8 cellular contexts compared by ENCODE assay signal in genomic region chr9:128065907-128066712, GRCh38. TPM values are rescaled to one million over a fixed set of nuclear protein-coding genes. Genes with fewer than 3 reads are reported as not detected.
DNase-seq lines count a peak whose midpoint lies in the region; ATAC-seq and TF ChIP-seq lines count a peak whose summit lies in the region.

No MANE protein-coding gene starts in this region.

- no peak overlapping the region for H3K27ac Mint-ChIP-seq in activated naive CD4-positive, alpha-beta T cell treated with anti-CD3 and anti-CD28 coated beads for 36 hours

- H3K27me3 Mint-ChIP-seq in activated naive CD4-positive, alpha-beta T cell treated with anti-CD3 and anti-CD28 coated beads for 36 hours (ENCODE audit: low read depth) = no peaks in the 10 kb centered on the region

- peak; percentile 15 for DNase-seq in activated naive CD4-positive, alpha-beta T cell treated with anti-CD3 and anti-CD28 coated beads for 36 hours
- DNase-seq in activated naive CD4-positive, alpha-beta T cell (lab: John Stamatoyannopoulos, UW) = no peak
- DNase-seq in body of pancreas (no peak), lower leg skin (ENCODE audit: low spot score in 2 of 2) (peak in 1 of 2 donors; percentile 87), upper lobe of left lung (no peak), midbrain (lab: John Stamatoyannopoulos, UW) (no peak), NCI-H146 treated with DMSO at 0.1 percent for 48 hours (lab: John Stamatoyannopoulos, UW; ENCODE audit: unreplicated experiment) (no peak)

- H3K9me3 ChIP-seq in body of pancreas = no peaks in the 10 kb centered on the region
- no peaks in the 10 kb centered on the region for H3K9me3 ChIP-seq in upper lobe of left lung

- H3K36me3 Mint-ChIP-seq in activated naive CD4-positive, alpha-beta T cell treated with anti-CD3 and anti-CD28 coated beads for 36 hours (ENCODE audit: low read depth) = peaks cover 6% of the 10 kb centered on the region

- H3K36me3 ChIP-seq in body of pancreas (replicated peaks in 1 of 2; ENCODE audit: insufficient read depth in 1 of 2, low read depth in 2 of 2) (no peaks in the 10 kb centered on the region), upper lobe of left lung (peaks cover 0 to 18% (median 9%) of the 10 kb centered on the region in 4 donors)

- TF ChIP-seq EP300 in upper lobe of left lung (IDR thresholded peaks at IDR 0.05) = no peak

- 89 to 95% methylated on average over 10 to 18 of the region's 18 CpGs for whole genome bisulfite sequencing in body of pancreas, 2 donors
- 88 to 92% methylated on average over 14 to 18 of the region's 18 CpGs for WGBS in lower leg skin, 2 donors
- 90 to 91% methylated on average over 12 to 15 of the region's 18 CpGs for WGBS in upper lobe of left lung, 2 donors

- ATAC-seq in body of pancreas (no peak), upper lobe of left lung (ENCODE audit: low FRiP score in 2 of 2) (no peak), GM18907 (IDR thresholded peaks at IDR 0.05; ENCODE audit: unreplicated experiment) (no peak)

- TF ChIP-seq POLR2A in body of pancreas (IDR thresholded peaks at IDR 0.05) (no peak), lower leg skin (IDR thresholded peaks at IDR 0.05) (no peak), upper lobe of left lung (IDR thresholded peaks at IDR 0.05) (no peak)

- H3K4me1 ChIP-seq in body of pancreas = peaks cover 44% of the 10 kb centered on the region
- H3K4me1 ChIP-seq in upper lobe of left lung = peaks cover 36 to 72% (median 63%) of the 10 kb centered on the region in 4 donors

- CTCF ChIA-PET in activated naive CD4-positive, alpha-beta T cell treated with anti-CD3 and anti-CD28 coated beads for 36 hours (lab: Charles Lee) = interaction anchor here (1.0 to 1.6 kb wide), 4 partner anchors 9 to 87 kb away, joined by 3 to 10 read pairs (median 5); no protein-coding TSS in a partner anchor

- H3K4me3 Mint-ChIP-seq in activated naive CD4-positive, alpha-beta T cell treated with anti-CD3 and anti-CD28 coated beads for 36 hours = no peak overlapping the region

- TF ChIP-seq CTCF in body of pancreas (IDR thresholded peaks at IDR 0.05) (no peak), lower leg skin (IDR thresholded peaks at IDR 0.05) (no peak), upper lobe of left lung (IDR thresholded peaks at IDR 0.05) (no peak)

- H3K9me3 Mint-ChIP-seq in activated naive CD4-positive, alpha-beta T cell treated with anti-CD3 and anti-CD28 coated beads for 36 hours = no peaks in the 10 kb centered on the region

- H3K27ac ChIP-seq in body of pancreas = peak overlapping the region in 3 of 4 donors; percentile 83 to 100 (median 98)
- H3K27ac ChIP-seq in upper lobe of left lung = peak overlapping the region; percentile 94 to 98 (median 96)

- H3K4me1 Mint-ChIP-seq in activated naive CD4-positive, alpha-beta T cell treated with anti-CD3 and anti-CD28 coated beads for 36 hours (ENCODE audit: low read depth) = peaks cover 56% of the 10 kb centered on the region

- intact Hi-C loops in activated naive CD4-positive, alpha-beta T cell treated with anti-CD3 and anti-CD28 coated beads for 36 hours (cut with micrococcal nuclease) = loop anchor here (2.0 kb wide), 3 partner anchors 39 to 453 kb away; partner anchors contain the start of genes COQ4, STXBP1 and TRUB2
- intact Hi-C loops in body of pancreas (cut with DNase I) (no loop called here), lower leg skin (cut with DNase I; ENCODE audit: low total_unique reads) (no loop called here)

- H3K27me3 ChIP-seq in body of pancreas (no peaks in the 10 kb centered on the region), upper lobe of left lung (no peaks in the 10 kb centered on the region)

- H3K4me3 ChIP-seq in body of pancreas (no peak overlapping the region), lower leg skin (ENCODE audit: low read depth, poor library complexity, severe bottlenecking) (peak overlapping the region; percentile 20), upper lobe of left lung (peak overlapping the region; percentile 30 to 95 (median 88))

RNA-seq across cellular contexts. Expression of gene NAIF1, which starts 1.0 kb away (rescaled TPM):
- 10 to 100 TPM; 12.3 to 12.8 TPM for total RNA-seq in activated naive CD4-positive, alpha-beta T cell treated with anti-CD3 and anti-CD28 coated beads for 36 hours
- 1 to 10 TPM; 1.3 to 4.9 TPM for total RNA-seq in body of pancreas
- 10 to 100 TPM in 1 of 4 donors, 1 to 10 TPM in 3; 8.6 to 10.8 (median 9.6) TPM for total RNA-seq in lower leg skin
- total RNA-seq in upper lobe of left lung = 10 to 100 TPM in 5 of 6 donors, 1 to 10 TPM in 1; 8.0 to 37.7 (median 13.0) TPM

RNA-seq across cellular contexts. Expression of gene SLC25A25, which starts 1.9 kb away (rescaled TPM):
- 10 to 100 TPM; 12.0 to 12.7 TPM for total RNA-seq in activated naive CD4-positive, alpha-beta T cell treated with anti-CD3 and anti-CD28 coated beads for 36 hours
- total RNA-seq in body of pancreas = 10 to 100 TPM; 31.4 to 36.6 TPM
- total RNA-seq in lower leg skin = 10 to 100 TPM; 26.4 to 40.3 (median 32.0) TPM
- 10 to 100 TPM; 23.6 to 40.2 (median 33.7) TPM for total RNA-seq in upper lobe of left lung

Comparison
In these comparisons a context has a peak if more than half of its experiments do, and no peak if none do; other contexts are left out.
1. H3K4me3 ChIP-seq: peak in lower leg skin (single experiment) and upper lobe of left lung (4 of 4); none in body of pancreas (0 of 2).